In genomic region chr12:119229837-119230236, GRCh38 we compare ENCODE assay signal across 8 cellular contexts. TPM values are rescaled to one million over a fixed set of nuclear protein-coding genes. Genes with fewer than 3 reads are reported as not detected.
A peak's percentile ranks its signal among the peaks of the same experiment; 100 is the strongest.
DNase-seq lines count a peak whose midpoint lies in the region; ATAC-seq lines count a peak whose summit lies in the region.

No MANE protein-coding gene starts in this region.

- DNase-seq in H4 (ENCODE audit: low spot score) = peak; percentile 65
- peak; percentile 82 for DNase-seq in NCI-H82 (lab: John Stamatoyannopoulos, UW)
- DNase-seq in occipital lobe (lab: John Stamatoyannopoulos, UW) = peak; percentile 9
- DNase-seq in DMS79 (lab: John Stamatoyannopoulos, UW) = no peak
- DNase-seq in activated CD4-positive, CD25-positive, alpha-beta regulatory T cell treated with anti-CD3 and anti-CD28 coated beads, Interleukin-2, amount 50 U/mL, for 72 hours = no peak
- DNase-seq in SHP77 treated with DMSO at 0.1 percent for 48 hours (lab: John Stamatoyannopoulos, UW) = no peak
- DNase-seq in activated CD4-positive, alpha-beta T cell treated with anti-CD3 and anti-CD28 coated beads for 4 hours = no peak

- peak; percentile 71 for ATAC-seq in esophagus mucosa

RNA-seq across cellular contexts. Expression of gene HSPB8, which starts 51.1 kb away (rescaled TPM):
- total RNA-seq in H4 (2014; rRNA removed; shearing (Covaris generic)) = 49.4 and 51.5 TPM in 2 replicates
- total RNA-seq in esophagus mucosa (33.8 TPM), occipital lobe (4.2 TPM)

Comparison
In these comparisons a context has a peak if more than half of its experiments do, and no peak if none do; other contexts are left out.
1. DNase-seq: peak in H4 (single experiment), NCI-H82 (single experiment) and occipital lobe (single experiment); none in DMS79 (single experiment), activated CD4-positive, CD25-positive, alpha-beta regulatory T cell treated with anti-CD3 and anti-CD28 coated beads, Interleukin-2, amount 50 U/mL, for 72 hours (single experiment), SHP77 treated with DMSO at 0.1 percent for 48 hours (single experiment) and activated CD4-positive, alpha-beta T cell treated with anti-CD3 and anti-CD28 coated beads for 4 hours (0 of 2).